ENCODE assay signal across 16 cellular contexts in the genomic region with DNA sequence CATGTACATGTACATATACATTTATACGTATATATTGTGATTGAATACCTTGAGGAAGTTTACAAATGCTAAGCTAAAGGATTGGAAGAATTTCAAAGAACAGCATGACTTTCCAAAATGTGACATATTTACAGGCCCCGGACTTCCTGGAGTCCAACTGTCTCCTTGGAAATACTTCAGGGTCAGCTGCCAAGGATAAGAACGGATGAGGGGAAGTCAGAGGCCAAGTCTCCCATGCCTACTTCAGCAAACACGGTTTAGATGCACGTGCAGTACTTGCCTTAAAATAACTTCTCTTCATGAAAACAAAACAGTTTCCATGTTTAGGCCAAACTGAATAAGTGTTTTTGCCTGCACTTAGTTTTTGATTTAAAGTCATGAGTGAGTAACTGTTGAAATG.
"Had no signal": no experiment of that assay in that cellular context is flagged by ENCODE, and none has a peak within 500 bp of the region (broad histone marks: within the 10 kb centered on the region; RNA-seq: fewer than 3 reads in every experiment).

No MANE protein-coding gene starts in this region.

- H3K36me3 ChIP-seq: prostate gland had no signal

- H3K27me3 ChIP-seq: hepatocyte, stomach had no signal

- H2AFZ ChIP-seq: hepatocyte had no signal

- H3K4me2 ChIP-seq: hepatocyte had no signal

- H3K27ac ChIP-seq: hepatocyte, prostate gland, stomach, thoracic aorta had no signal

- H3K4me3 ChIP-seq: hepatocyte, prostate gland, stomach, thoracic aorta had no signal

- ATAC-seq: activated T-cell treated with anti-CD3 and anti-CD28 coated beads, Interleukin-2, amount 50 U/mL, for 4 hours had no signal

- DNase-seq: activated CD4-positive, alpha-beta memory T cell treated with anti-CD3 and anti-CD28 coated beads, Interleukin-2, amount 10 ng/mL, durations not matched to agents 7 days and 5 days; activated CD4-positive, alpha-beta T cell treated with anti-CD3 and anti-CD28 coated beads for 4 hours; activated effector memory CD4-positive, alpha-beta T cell treated with Interleukin-2 at 50 U/mL for 16 hours; activated naive CD4-positive, alpha-beta T cell treated with anti-CD3 and anti-CD28 coated beads, Interleukin-2, amount 50 U/mL, for 16 hours; activated T-cell treated with anti-CD3 and anti-CD28 coated beads, Interleukin-2, amount 50 U/mL, for 4 hours; caudate nucleus; cortex of kidney; effector CD8-positive, alpha-beta T cell; islet precursor cell; stimulated activated CD4-positive, alpha-beta T cell treated with anti-CD3 and anti-CD28 coated beads, Interleukin-12 subunit alpha, Interleukin-12 subunit beta, amount 100 ng/mL, for 4 hours; stimulated activated CD4-positive, alpha-beta T cell treated with anti-CD3 and anti-CD28 coated beads, Interleukin-2, amount 100 ng/mL, for 24 hours; stomach; T-helper 2 cell had no signal

- H3K9me3 ChIP-seq: prostate gland, stomach, thoracic aorta had no signal

- H3K4me1 ChIP-seq: prostate gland had no signal
